Comparison of ENCODE assay signal across 8 cellular contexts in the genomic region with DNA sequence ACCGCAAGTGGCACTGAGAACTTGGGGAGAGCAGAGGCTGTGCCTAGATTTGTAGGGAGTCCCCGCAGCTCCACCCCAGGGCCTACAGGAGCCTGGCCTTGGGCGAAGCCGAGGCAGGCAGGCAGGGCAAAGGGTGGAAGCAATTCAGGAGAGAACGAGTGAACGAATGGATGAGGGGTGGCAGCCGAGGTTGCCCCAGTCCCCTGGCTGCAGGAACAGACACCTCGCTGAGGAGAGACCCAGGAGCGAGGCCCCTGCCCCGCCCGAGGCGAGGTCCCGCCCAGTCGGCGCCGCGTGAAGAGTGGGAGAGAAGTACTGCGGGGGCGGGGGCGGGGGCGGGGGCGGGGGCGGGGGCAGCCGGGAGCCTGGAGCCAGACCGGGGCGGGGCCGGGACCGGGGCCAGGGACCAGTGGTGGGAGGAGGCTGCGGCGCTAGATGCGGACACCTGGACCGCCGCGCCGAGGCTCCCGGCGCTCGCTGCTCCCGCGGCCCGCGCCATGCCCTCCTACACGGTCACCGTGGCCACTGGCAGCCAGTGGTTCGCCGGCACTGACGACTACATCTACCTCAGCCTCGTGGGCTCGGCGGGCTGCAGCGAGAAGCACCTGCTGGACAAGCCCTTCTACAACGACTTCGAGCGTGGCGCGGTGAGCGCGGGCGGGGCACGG. TPM values are rescaled to one million over a fixed set of nuclear protein-coding genes. Genes with fewer than 3 reads are reported as not detected.
DNase-seq lines count a peak whose midpoint lies in the region; ATAC-seq and TF ChIP-seq lines count a peak whose summit lies in the region.

A gene (plus strand): TSS at position 434 of the 668 bp plus-strand sequence. CDS start 64 bp downstream, at position 498.

- H3K36me3 ChIP-seq in RWPE2 (ENCODE audit: low read depth) (no peaks in the 10 kb centered on the region), mammary epithelial cell (ENCODE audit: insufficient read depth, low read length) (no peaks in the 10 kb centered on the region), left lung (no peaks in the 10 kb centered on the region), subcutaneous abdominal adipose tissue (ENCODE audit: control insufficient read depth in 5 of 5, insufficient read depth in 5 of 5, low read length in 5 of 5) (no peaks in the 10 kb centered on the region)

- CTCF ChIA-PET in mammary epithelial cell (lab: Charles Lee; ENCODE audit: low non-redundant PET), result no interaction called here

- intact Hi-C loops in mammary epithelial cell (cut with micrococcal nuclease), result no loop called here
- intact Hi-C loops in left lung (cut with DNase I), result no loop called here

- in situ Hi-C loops in mammary epithelial cell (cut with MboI; ENCODE audit: low sequenced_read_pairs in 2 of 2), result no loop called here

- no peaks in the 10 kb centered on the region for H4K20me1 ChIP-seq in mammary epithelial cell (ENCODE audit: insufficient read depth, low read length)

- TF ChIP-seq CTCF in RWPE2 (IDR thresholded peaks at IDR 0.05; ENCODE audit: poor library complexity, severe bottlenecking), result no peak
- TF ChIP-seq CTCF in mammary epithelial cell (conservative IDR thresholded peaks at IDR 0.05 in 1 of 2, IDR thresholded peaks at IDR 0.05 in 1 of 2; ENCODE audit: extremely low read depth in 1 of 2, insufficient read depth in 1 of 2, low read depth in 1 of 2, low read length in 2 of 2), result no peak
- TF ChIP-seq CTCF in left lung (IDR thresholded peaks at IDR 0.05), result no peak

- H3K4me1 ChIP-seq in RWPE2 (ENCODE audit: insufficient read depth, poor library complexity, severe bottlenecking) (no peaks in the 10 kb centered on the region), mammary epithelial cell (ENCODE audit: insufficient read depth, low read length) (peaks cover 17% of the 10 kb centered on the region), left lung (peaks cover 12 to 57% of the 10 kb centered on the region in 2 donors), subcutaneous abdominal adipose tissue (ENCODE audit: control insufficient read depth in 5 of 5, insufficient read depth in 5 of 5, low read length in 5 of 5) (peaks cover 0 to 35% (median 26%) of the 10 kb centered on the region in 5 donors)

- H3K9me3 ChIP-seq in RWPE2 (ENCODE audit: severe bottlenecking) (no peaks in the 10 kb centered on the region), mammary epithelial cell (replicated peaks; ENCODE audit: insufficient read depth, low read length) (no peaks in the 10 kb centered on the region), left lung (no peaks in the 10 kb centered on the region), subcutaneous abdominal adipose tissue (ENCODE audit: control insufficient read depth in 5 of 5, low read length in 5 of 5) (no peaks in the 10 kb centered on the region)

- WGBS in mammary epithelial cell (ENCODE audit: low coverage, missing lambda C conversion rate), result 0% methylated on average over 5 of the region's 60 CpGs

- peak; percentile 51 for DNase-seq in ELF-1 (ENCODE audit: low read depth, low spot score)
- DNase-seq in HK-2 (ENCODE audit: unreplicated experiment), result peak; percentile 60
- no peak for DNase-seq in RWPE2 (ENCODE audit: low spot score)
- DNase-seq in mammary epithelial cell, result no peak
- peak; percentile 89 to 98 for DNase-seq in left lung
- DNase-seq in MV-4-11 (lab: John Stamatoyannopoulos, UW), result no peak

- H3K9ac ChIP-seq in mammary epithelial cell (ENCODE audit: insufficient read depth, low read length) (no peak within 1 kb of the TSS), subcutaneous abdominal adipose tissue (ENCODE audit: low read length in 5 of 5) (peak within 1 kb of the TSS in 2 of 5 donors; percentile 41 to 58)

- BruUV-seq in mammary epithelial cell (replicated peaks; lab: Mats Ljungman, UMichigan), result no TSS peak

- peaks cover 54% of the 10 kb centered on the region for H3K27me3 ChIP-seq in RWPE2 (ENCODE audit: insufficient read depth, poor library complexity, severe bottlenecking)
- peaks cover 33% of the 10 kb centered on the region for H3K27me3 ChIP-seq in mammary epithelial cell (ENCODE audit: insufficient read depth, low read length)
- H3K27me3 ChIP-seq in left lung, result peaks cover 22 to 79% of the 10 kb centered on the region in 2 donors
- H3K27me3 ChIP-seq in subcutaneous abdominal adipose tissue (ENCODE audit: control insufficient read depth in 5 of 5, insufficient read depth in 4 of 5, low read length in 5 of 5), result peaks cover 7 to 32% (median 29%) of the 10 kb centered on the region in 5 donors

- H3K79me2 ChIP-seq in mammary epithelial cell (ENCODE audit: insufficient read depth, low read length), result no peaks in the 10 kb centered on the region

- H3K27ac ChIP-seq in RWPE2 (ENCODE audit: poor library complexity, severe bottlenecking) (no peak within 1 kb of the TSS), mammary epithelial cell (ENCODE audit: insufficient read depth, low read depth, low read length) (no peak within 1 kb of the TSS), left lung (peak within 1 kb of the TSS; percentile 47 to 94), subcutaneous abdominal adipose tissue (ENCODE audit: low read depth, low read length) (no peak within 1 kb of the TSS)

- peak within 1 kb of the TSS; percentile 80 for H3K4me2 ChIP-seq in mammary epithelial cell (ENCODE audit: insufficient read depth, low read depth, low read length)

- dilution Hi-C loops in mammary epithelial cell (cut with HindIII; ENCODE audit: low sequenced_read_pairs), result no loop called here

- ATAC-seq in GM21360 (IDR thresholded peaks at IDR 0.05; ENCODE audit: unreplicated experiment), result peak; percentile 38
- ATAC-seq in RWPE2 (ENCODE audit: low read depth), result peak; percentile 61
- peak; percentile 90 for ATAC-seq in left lung

- peak within 1 kb of the TSS; percentile 71 for H2AFZ ChIP-seq in mammary epithelial cell (ENCODE audit: low read depth, low read length)

- H3K4me3 ChIP-seq in RWPE2 (ENCODE audit: severe bottlenecking) (peak within 1 kb of the TSS; percentile 20), mammary epithelial cell (replicated peaks in 1 of 3; ENCODE audit: insufficient read depth in 1 of 3, low read depth in 2 of 3, low read length in 3 of 3) (peak within 1 kb of the TSS in 2 of 3 experiments; percentile 34 to 38), left lung (peak within 1 kb of the TSS; percentile 43 to 76), subcutaneous abdominal adipose tissue (ENCODE audit: low read depth in 1 of 5, low read length in 5 of 5) (peak within 1 kb of the TSS; percentile 61 to 65 (median 65))

RNA-seq across cellular contexts. Expression of the gene that starts here (rescaled TPM):
- total RNA-seq in mammary epithelial cell, result under 1 TPM; 0.12 to 0.17 TPM
- not detected for polyA plus RNA-seq in mammary epithelial cell
- polyA minus RNA-seq in mammary epithelial cell, result not detected
- 100 to 1,000 TPM in 1 of 2 donors, 10 to 100 TPM in 1; 52.3 to 145 TPM for total RNA-seq in left lung

Comparison
In these comparisons a context has a peak if more than half of its experiments do, and no peak if none do; other contexts are left out.
1. RNA of the gene that starts here (total RNA-seq): 52.3 to 145 TPM in left lung; 0.12 to 0.17 TPM in mammary epithelial cell; every median in the first group is over 10 times any median in the second.
2. DNase-seq: peak in ELF-1 (single experiment), HK-2 (single experiment) and left lung (2 of 2); none in RWPE2 (single experiment), mammary epithelial cell (single experiment) and MV-4-11 (single experiment).
3. ATAC-seq: peak in every context shown above with its lines; median percentile 90 in left lung; 61 in RWPE2; 38 in GM21360.
4. H3K27ac ChIP-seq: peak in left lung (2 of 2); none in RWPE2 (single experiment), mammary epithelial cell (single experiment) and subcutaneous abdominal adipose tissue (single experiment).
5. Peak in every context shown above with its lines, with median percentiles within 50 percentile points of each other: H3K4me3 ChIP-seq.